ENCODE assay signal across 19 cellular contexts in the genomic region with DNA sequence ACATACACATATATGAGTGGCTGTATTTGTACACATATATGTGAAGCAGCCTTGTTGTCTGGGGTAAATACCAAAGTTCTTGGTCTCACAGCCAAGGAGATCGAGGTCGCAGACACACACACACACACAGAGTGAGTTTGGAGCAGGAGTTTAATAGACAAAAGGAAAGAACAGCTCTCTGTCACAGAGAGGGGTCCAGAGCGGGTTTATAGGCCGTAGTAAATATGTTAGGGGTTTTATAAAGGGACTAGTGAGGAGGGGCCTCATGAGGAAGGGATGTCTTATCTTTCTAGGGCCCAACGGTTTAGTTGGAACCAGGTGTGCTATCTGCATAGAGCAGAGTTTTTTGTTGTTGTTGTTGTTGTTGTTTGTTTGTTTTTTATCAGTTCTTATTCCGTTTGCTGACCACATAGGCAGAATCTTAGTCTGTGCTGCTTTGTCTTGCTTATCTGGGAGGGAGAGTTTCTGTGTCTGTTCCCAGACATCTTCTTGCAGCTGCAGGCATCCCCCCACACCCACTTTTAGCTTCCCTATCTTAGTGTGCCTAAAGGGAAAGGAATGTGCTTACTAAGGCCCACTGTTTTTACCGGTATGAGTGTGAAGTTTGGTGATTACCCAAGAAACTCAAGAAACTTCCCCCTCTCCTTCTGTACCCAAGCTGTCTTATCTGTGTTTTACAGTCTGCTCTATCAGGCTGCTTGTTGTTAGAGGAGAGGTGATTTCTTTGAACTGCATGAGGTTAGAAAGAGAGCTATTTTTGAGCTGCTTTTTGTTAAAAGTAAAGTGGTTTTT.
A peak's percentile ranks its signal among the peaks of the same experiment; 100 is the strongest.
DNase-seq lines count a peak whose midpoint lies in the region; ATAC-seq, FAIRE-seq and TF ChIP-seq lines count a peak whose summit lies in the region.
"Had no signal": no experiment of that assay in that cellular context is flagged by ENCODE, and none has a peak within 500 bp of the region (broad histone marks: within the 10 kb centered on the region; RNA-seq: fewer than 3 reads in every experiment).

No MANE protein-coding gene starts in this region.

- H2AFZ ChIP-seq in KMS-11 (ENCODE audit: low read depth) (peak overlapping the region; percentile 69), H1 (ENCODE audit: low read length) (no peak overlapping the region; the same call in 1 of the 2 replicates)

- H4K91ac ChIP-seq in H1 (replicated peaks; ENCODE audit: insufficient read length, low read length), result no peak overlapping the region

- TF ChIP-seq EP300 in H1 (IDR thresholded peaks at IDR 0.05; ENCODE audit: borderline replicate concordance in 1 of 2, low read depth in 2 of 2, low read length in 2 of 2) (no peak), upper lobe of left lung (IDR thresholded peaks at IDR 0.05) (no peak)

- H3K9me3 ChIP-seq in H1 (ENCODE audit: insufficient read depth in 2 of 2, low read depth in 1 of 2, low read length in 1 of 2) (no peaks in the 10 kb centered on the region), upper lobe of left lung (no peaks in the 10 kb centered on the region)
- H3K9me3 ChIP-seq: body of pancreas, psoas muscle, SJSA1, thyroid gland had no signal

- no peak overlapping the region for H4K5ac ChIP-seq in H1 (ENCODE audit: insufficient read length, low read depth, low read length)

- H3K56ac ChIP-seq in H1 (replicated peaks; ENCODE audit: insufficient read length, low read depth, low read length), result no peak overlapping the region

- no peak overlapping the region for H3K4ac ChIP-seq in H1 (replicated peaks; ENCODE audit: insufficient read length, low read depth, low read length)

- H3K4me3 ChIP-seq in KMS-11 (IDR thresholded peaks at IDR 0.05; ENCODE audit: insufficient read depth, low read depth, low read length) (no peak overlapping the region), H1 (ENCODE audit: extremely low read depth in 1 of 4, insufficient read depth in 2 of 4, low read depth in 3 of 4, low read length in 4 of 4) (no peak overlapping the region), upper lobe of left lung (no peak overlapping the region)
- H3K4me3 ChIP-seq: body of pancreas, psoas muscle, SJSA1, thyroid gland had no signal

- no peak overlapping the region for H2BK15ac ChIP-seq in H1 (ENCODE audit: low read length)

- ATAC-seq in upper lobe of left lung (ENCODE audit: low FRiP score in 2 of 2), result no peak
- ATAC-seq: body of pancreas, psoas muscle had no signal

- H2BK5ac ChIP-seq in H1 (ENCODE audit: low read depth, low read length), result no peak overlapping the region

- no peak overlapping the region for H3K14ac ChIP-seq in H1 (ENCODE audit: insufficient read length)

- H3K23ac ChIP-seq in H1 (ENCODE audit: insufficient read length), result no peak overlapping the region

- H3K18ac ChIP-seq in H1 (ENCODE audit: extremely low read depth, low read length), result no peak overlapping the region; the same call in 1 of the 2 replicates

- no peak overlapping the region for H2BK120ac ChIP-seq in H1 (replicated peaks; ENCODE audit: low read depth, low read length)

- no peak overlapping the region for H2BK12ac ChIP-seq in H1 (ENCODE audit: low read depth, low read length)

- peak overlapping the region; percentile 22; the same call in 1 of the 2 replicates for H3K9ac ChIP-seq in KMS-11
- H3K9ac ChIP-seq in H1 (replicated peaks in 1 of 4; ENCODE audit: extremely low read depth in 1 of 4, low read depth in 3 of 4, low read length in 3 of 4), result no peak overlapping the region

- POLR2A ChIA-PET in H1 (lab: Charles Lee; ENCODE audit: partially characterized antibody), result no interaction called here

- H2BK20ac ChIP-seq in H1 (ENCODE audit: low read length), result no peak overlapping the region

- H3K9me3 Mint-ChIP-seq in nephron, result peaks cover 2% of the 10 kb centered on the region
- H3K9me3 Mint-ChIP-seq: immature natural killer cell had no signal

- DNase-seq in GDM1 (lab: John Stamatoyannopoulos, UW) (peak; percentile 30), H1 (ENCODE audit: low read depth in 1 of 2, low spot score in 2 of 2) (no peak), upper lobe of left lung (no peak), KG1 (lab: John Stamatoyannopoulos, UW) (no peak)
- DNase-seq in activated CD4-positive, CD25-positive, alpha-beta regulatory T cell treated with anti-CD3 and anti-CD28 coated beads, Interleukin-2, amount 50 U/mL, for 72 hours, result no peak
- no peak for DNase-seq in activated naive CD4-positive, alpha-beta T cell (lab: John Stamatoyannopoulos, UW)
- DNase-seq: body of pancreas, DMS53, foreskin melanocyte, immature natural killer cell, NCI-H1694, NCI-H526 treated with DMSO at 0.1 percent for 48 hours, psoas muscle had no signal

- no peaks in the 10 kb centered on the region for H3K23me2 ChIP-seq in H1 (ENCODE audit: low read depth, low read length)

- peak overlapping the region; percentile 95 for H3K4me2 ChIP-seq in KMS-11
- H3K4me2 ChIP-seq in H1 (ENCODE audit: insufficient read depth in 1 of 2, low read depth in 2 of 2, low read length in 2 of 2), result peak overlapping the region; percentile 28 to 32; a peak in 2 of 4 replicates

- H3K27ac Mint-ChIP-seq in nephron, result peak overlapping the region; percentile 1 to 3 (median 3)
- H3K27ac Mint-ChIP-seq: B cell, immature natural killer cell had no signal

- H3K36me3 ChIP-seq in KMS-11 (ENCODE audit: insufficient read depth) (no peaks in the 10 kb centered on the region), H1 (ENCODE audit: control insufficient read depth in 2 of 4, insufficient read depth in 4 of 4, low read length in 3 of 4) (no peaks in the 10 kb centered on the region), upper lobe of left lung (no peaks in the 10 kb centered on the region)
- H3K36me3 ChIP-seq: SJSA1, thyroid gland had no signal

- no peak overlapping the region for H4K8ac ChIP-seq in H1 (ENCODE audit: extremely low read depth, insufficient read depth, low read length)

- H4K20me1 ChIP-seq in KMS-11 (ENCODE audit: insufficient read depth) (no peaks in the 10 kb centered on the region), H1 (replicated peaks in 1 of 2; ENCODE audit: control insufficient read depth in 1 of 2, insufficient read depth in 2 of 2, low read length in 2 of 2) (no peaks in the 10 kb centered on the region)

- H3K27ac ChIP-seq in KMS-11 (peak overlapping the region; percentile 74), H1 (ENCODE audit: low read depth, low read length) (no peak overlapping the region), upper lobe of left lung (no peak overlapping the region)
- H3K27ac ChIP-seq: body of pancreas, psoas muscle, SJSA1, thyroid gland, VCaP had no signal

- H3K79me2 ChIP-seq in KMS-11 (ENCODE audit: insufficient read depth, low read depth), result no peaks in the 10 kb centered on the region
- H3K79me2 ChIP-seq in H1 (ENCODE audit: control insufficient read depth in 1 of 2, insufficient read depth in 2 of 2, low read length in 2 of 2), result no peaks in the 10 kb centered on the region

- H3K79me1 ChIP-seq in H1 (ENCODE audit: low read depth, low read length), result no peaks in the 10 kb centered on the region

- TF ChIP-seq RAD21 in H1 (IDR thresholded peaks at IDR 0.05 in 1 of 2, conservative IDR thresholded peaks at IDR 0.05 in 1 of 2; ENCODE audit: low read depth in 2 of 2, low read length in 2 of 2), result no peak

- H3K27me3 ChIP-seq in KMS-11 (ENCODE audit: insufficient read depth, low read depth) (no peaks in the 10 kb centered on the region), H1 (replicated peaks in 1 of 4; ENCODE audit: control insufficient read depth in 3 of 4, extremely low read depth in 1 of 4, insufficient read depth in 3 of 4, low read length in 3 of 4) (no peaks in the 10 kb centered on the region), upper lobe of left lung (no peaks in the 10 kb centered on the region)
- H3K27me3 ChIP-seq: body of pancreas, SJSA1, thyroid gland had no signal

- no peak for TF ChIP-seq POLR2A in H1 (IDR thresholded peaks at IDR 0.05; ENCODE audit: control extremely low read depth in 1 of 2, low read depth in 2 of 2, low read length in 2 of 2)
- TF ChIP-seq POLR2A in upper lobe of left lung (IDR thresholded peaks at IDR 0.05), result no peak

- WGBS in H1 (ENCODE audit: extremely low coverage in 1 of 2, insufficient coverage in 1 of 2, insufficient read length in 1 of 2, insufficient replicate concordance in 2 of 2, low coverage in 1 of 2, low lambda C conversion rate in 2 of 2, missing lambda C conversion rate in 1 of 2), 2 experiments, result 49% methylated on average over 7 of the region's 7 CpGs; no CpG with 5 or more reads in 1 of the 2 experiments
- WGBS in upper lobe of left lung, 2 donors, result 47 to 61% methylated on average over 6 to 7 of the region's 7 CpGs

- no peak overlapping the region for H3K4me3 Mint-ChIP-seq in nephron
- H3K4me3 Mint-ChIP-seq: B cell, immature natural killer cell had no signal

- no peaks in the 10 kb centered on the region for H3K27me3 Mint-ChIP-seq in nephron (ENCODE audit: low read depth)
- H3K27me3 Mint-ChIP-seq: B cell had no signal

- CTCF ChIA-PET in H1 (lab: Charles Lee; ENCODE audit: partially characterized antibody), result no interaction called here

- H2AK5ac ChIP-seq in H1 (ENCODE audit: low read depth, low read length), result no peak overlapping the region

- H3K4me1 Mint-ChIP-seq in nephron, result peaks cover 13% of the 10 kb centered on the region
- H3K4me1 Mint-ChIP-seq: B cell, immature natural killer cell had no signal

- no peaks in the 10 kb centered on the region for H3K36me3 Mint-ChIP-seq in nephron (ENCODE audit: low read depth)
- H3K36me3 Mint-ChIP-seq: immature natural killer cell had no signal

- TF ChIP-seq CTCF in KMS-11 (conservative IDR thresholded peaks at IDR 0.05; ENCODE audit: low read depth, low read length) (no peak), H1 (IDR thresholded peaks at IDR 0.05; ENCODE audit: control extremely low read depth in 1 of 3, insufficient read depth in 1 of 3, low read depth in 1 of 3, low read length in 3 of 3) (no peak), nephron (IDR thresholded peaks at IDR 0.05; ENCODE audit: unreplicated experiment in 3 of 3) (no peak), upper lobe of left lung (IDR thresholded peaks at IDR 0.05) (no peak)

- peak; percentile 80 for FAIRE-seq in H1 (lab: Jason Lieb, UNC)

- H3K4me1 ChIP-seq in KMS-11 (ENCODE audit: low read depth, poor library complexity, severe bottlenecking) (peaks cover 44% of the 10 kb centered on the region), H1 (replicated peaks in 1 of 4; ENCODE audit: control insufficient read depth in 3 of 4, insufficient read depth in 4 of 4, low read length in 3 of 4) (no peaks in the 10 kb centered on the region; a peak in 1 of 7 replicates), upper lobe of left lung (no peaks in the 10 kb centered on the region)
- H3K4me1 ChIP-seq: body of pancreas, psoas muscle, SJSA1 had no signal
